1 cellular context compared by ENCODE assay signal in genomic region chr11:76408171-76408965, GRCh38.
TF ChIP-seq lines count a peak whose summit lies in the region.

No MANE protein-coding gene starts in this region.

TF ChIP-seq in endothelial cell of umbilical vein, 7 proteins besides CTCF, POLR2A, EP300 and RAD21:
- TF ChIP-seq EZH2 (IDR thresholded peaks at IDR 0.05; ENCODE audit: borderline replicate concordance, low read depth, low read length, severe bottlenecking) (no peak), GATA2 (IDR thresholded peaks at IDR 0.05; ENCODE audit: insufficient read depth, insufficient read length, low read depth, low read length) (no peak), POLR2AphosphoS5 (IDR thresholded peaks at IDR 0.05; ENCODE audit: insufficient read depth, low read depth, low read length) (no peak), FOS (IDR thresholded peaks at IDR 0.05; ENCODE audit: borderline replicate concordance, insufficient read depth, low read length) (no peak), MAX (IDR thresholded peaks at IDR 0.05; ENCODE audit: insufficient read depth, insufficient read length) (no peak), JUN (IDR thresholded peaks at IDR 0.05; ENCODE audit: borderline replicate concordance, insufficient read depth, insufficient read length, low read depth) (no peak), MYC (IDR thresholded peaks at IDR 0.05; ENCODE audit: low read depth, low read length) (no peak)
TF ChIP-seq in endothelial cell of umbilical vein: peak in this region for 0.
